ENCODE assay signal across 18 cellular contexts in the genomic region with DNA sequence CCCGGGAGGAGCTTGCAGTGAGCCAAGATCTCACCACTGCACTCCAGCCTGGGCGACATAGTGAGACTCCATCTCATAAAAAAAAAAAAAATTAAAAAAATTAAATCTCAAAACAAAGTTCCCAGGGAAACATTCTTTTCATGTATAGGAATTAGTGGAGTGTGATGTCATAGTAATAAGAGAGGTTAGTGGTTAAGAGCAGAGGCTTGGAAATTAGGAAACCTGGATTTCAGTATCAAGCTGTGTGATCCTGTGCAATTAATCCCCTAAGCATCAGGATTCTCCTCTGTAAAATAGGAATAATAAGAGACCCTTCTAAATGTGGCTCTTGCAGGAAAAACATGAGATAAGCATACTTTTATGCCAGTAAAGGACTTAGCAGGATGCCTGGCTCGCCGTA. TPM values are rescaled to one million over a fixed set of nuclear protein-coding genes. Genes with fewer than 3 reads are reported as not detected.
A peak's percentile ranks its signal among the peaks of the same experiment; 100 is the strongest.
DNase-seq lines count a peak whose midpoint lies in the region; ATAC-seq and TF ChIP-seq lines count a peak whose summit lies in the region.
"Had no signal": no experiment of that assay in that cellular context is flagged by ENCODE, and none has a peak within 500 bp of the region (broad histone marks: within the 10 kb centered on the region; RNA-seq: fewer than 3 reads in every experiment).

No MANE protein-coding gene starts in this region.

- no peaks in the 10 kb centered on the region for H3K36me3 ChIP-seq in Panc1 (ENCODE audit: control insufficient read depth, insufficient read depth, low read length)
- H3K36me3 ChIP-seq in suprapubic skin = no peaks in the 10 kb centered on the region
- H3K36me3 ChIP-seq: BLaER1 treated with 17β-estradiol and CSF1 and Interleukin-3, amounts not matched to agents 10 nM and 100 nM had no signal

- no peaks in the 10 kb centered on the region for H3K9me3 ChIP-seq in Panc1 (ENCODE audit: control insufficient read depth, insufficient read depth, low read depth, low read length)
- no peaks in the 10 kb centered on the region for H3K9me3 ChIP-seq in suprapubic skin

- H3K27me3 ChIP-seq in Panc1 (ENCODE audit: control insufficient read depth, insufficient read depth, low read length) (no peaks in the 10 kb centered on the region), suprapubic skin (no peaks in the 10 kb centered on the region)

- TF ChIP-seq POLR2A in suprapubic skin (IDR thresholded peaks at IDR 0.05) = no peak

- DNase-seq in EH (ENCODE audit: low read depth) (peak; percentile 49), Panc1 (ENCODE audit: low read depth, low spot score) (no peak), fibroblast of peridontal ligament (ENCODE audit: extremely low read depth) (peak; percentile 30), GM19238 (ENCODE audit: insufficient read length, low spot score) (no peak), NCI-H510A treated with DMSO at 0.1 percent for 48 hours (lab: John Stamatoyannopoulos, UW) (no peak), suprapubic skin (ENCODE audit: low spot score in 2 of 2) (no peak)
- no peak for DNase-seq in activated naive CD4-positive, alpha-beta T cell treated with Interleukin-2 at 50 U/mL for 16 hours
- DNase-seq: 8988T; Calu3; CD8-positive, alpha-beta T cell; DMS 273 treated with DMSO at 0.1 percent for 48 hours; DMS53; DND-41; GOT3; H9 had no signal

- H3K27ac ChIP-seq in Panc1 (ENCODE audit: low read length) = peak overlapping the region; percentile 51
- no peak overlapping the region for H3K27ac ChIP-seq in suprapubic skin
- H3K27ac ChIP-seq: BLaER1 treated with 17β-estradiol and CSF1 and Interleukin-3, amounts not matched to agents 10 nM and 100 nM; HL-60 had no signal

- POLR2A ChIA-PET in Panc1 (lab: Charles Lee) = interaction anchor here (0.7 kb wide), 2 partner anchors 78 to 1934 kb away, joined by 3 to 4 read pairs; no protein-coding TSS in a partner anchor

- no TSS peak for BruUV-seq in Panc1 (replicated peaks; lab: Mats Ljungman, UMichigan)

- peaks cover 25% of the 10 kb centered on the region for H3K4me1 ChIP-seq in Panc1 (ENCODE audit: control insufficient read depth, insufficient read depth, low read length)
- peaks cover 10% of the 10 kb centered on the region for H3K4me1 ChIP-seq in suprapubic skin

- intact Hi-C loops in Panc1 (cut with micrococcal nuclease; ENCODE audit: unreplicated experiment) = no loop called here

- 90% methylated on average over 4 of the region's 4 CpGs for WGBS in suprapubic skin

- no peak for ATAC-seq in Panc1
- ATAC-seq: CD8-positive, alpha-beta T cell; K562 had no signal

- TF ChIP-seq EP300 in suprapubic skin (IDR thresholded peaks at IDR 0.05) = no peak

- in situ Hi-C loops in Panc1 (cut with HindIII; ENCODE audit: low pct_unique_long_range_greater_than_20kb, low sequenced_read_pairs) = no loop called here

- no peak for TF ChIP-seq CTCF in Panc1 (IDR thresholded peaks at IDR 0.05)
- TF ChIP-seq CTCF in suprapubic skin (IDR thresholded peaks at IDR 0.05) = no peak

- CTCF ChIA-PET in Panc1 (lab: Charles Lee) = interaction anchor here (0.7 kb wide), 2 partner anchors 8 to 635 kb away, joined by 4 to 5 read pairs; no protein-coding TSS in a partner anchor

- H3K4me3 ChIP-seq in Panc1 (ENCODE audit: low read depth in 2 of 2, low read length in 2 of 2) (no peak overlapping the region), suprapubic skin (no peak overlapping the region)
- H3K4me3 ChIP-seq: BLaER1 treated with 17β-estradiol and CSF1 and Interleukin-3, amounts not matched to agents 10 nM and 100 nM; K562 had no signal

RNA-seq across cellular contexts. Expression of a gene that starts 3.1 kb away (rescaled TPM):
- total RNA-seq in Panc1 (2021; ENCODE audit: unreplicated experiment) (348 TPM), suprapubic skin (10 to 100 TPM; 33.1 to 52.1 (median 39.4) TPM)
- polyA plus RNA-seq in Panc1 (2012; ENCODE audit: insufficient read length) = 205 TPM

Comparison
In these comparisons a context has a peak if more than half of its experiments do, and no peak if none do; other contexts are left out.
1. DNase-seq: peak in EH (single experiment) and fibroblast of peridontal ligament (single experiment); none in Panc1 (single experiment), GM19238 (single experiment), activated naive CD4-positive, alpha-beta T cell treated with Interleukin-2 at 50 U/mL for 16 hours (single experiment), NCI-H510A treated with DMSO at 0.1 percent for 48 hours (single experiment) and suprapubic skin (0 of 2).